8 cellular contexts compared by ENCODE assay signal in the genomic region with DNA sequence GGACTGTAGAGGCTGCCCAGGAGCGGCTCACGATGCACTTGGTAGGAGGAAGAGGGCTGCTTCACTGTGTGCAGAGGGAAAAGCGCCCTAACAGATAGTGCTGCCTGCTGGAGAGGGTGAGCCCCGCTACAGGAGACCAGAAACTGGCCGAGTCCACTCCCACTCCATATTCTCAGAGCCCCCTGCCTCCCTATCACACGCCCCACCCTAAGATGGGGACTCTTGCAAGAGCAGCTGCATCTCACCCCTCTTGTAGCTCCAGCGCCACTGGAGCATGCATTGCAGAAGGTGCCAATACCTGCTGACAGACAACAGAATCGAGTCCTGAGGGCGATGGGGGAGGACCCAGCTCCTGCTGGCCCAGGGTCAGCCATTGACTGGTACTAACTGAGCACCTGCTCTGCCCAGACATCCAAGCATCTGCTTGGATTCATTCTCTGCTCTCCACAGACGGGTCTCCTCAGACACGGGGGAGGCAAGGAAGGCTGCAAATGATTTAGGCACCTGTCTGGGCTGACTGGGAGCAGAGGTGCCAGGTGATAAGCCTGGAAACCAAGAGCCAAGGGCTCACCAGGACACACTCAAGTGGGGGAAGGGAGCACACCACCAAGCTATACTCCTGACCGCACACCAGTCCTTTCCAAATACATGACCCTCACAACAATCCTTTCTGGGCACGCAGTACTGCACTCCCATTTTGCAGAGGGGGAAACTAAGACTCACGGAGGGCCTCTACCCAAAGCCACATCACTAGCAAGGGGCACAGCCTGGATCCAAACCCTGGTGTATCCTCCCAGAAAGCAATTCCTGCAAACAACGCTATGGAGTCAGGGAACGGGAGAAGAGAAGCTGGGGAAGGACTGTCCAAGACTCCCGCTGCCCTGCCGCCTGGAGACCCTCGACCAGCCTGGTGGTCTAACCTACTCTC. TPM values are rescaled to one million over a fixed set of nuclear protein-coding genes. Genes with fewer than 3 reads are reported as not detected.
DNase-seq lines count a peak whose midpoint lies in the region; ATAC-seq and TF ChIP-seq lines count a peak whose summit lies in the region.

No MANE protein-coding gene starts in this region.

- ATAC-seq in HG03342 (IDR thresholded peaks at IDR 0.05; ENCODE audit: unreplicated experiment), result no peak

- H3K4me2 ChIP-seq in fibroblast of lung (ENCODE audit: extremely low read depth, insufficient read depth, low read length), result peak overlapping the region; percentile 97

- DNase-seq in GM12865 (ENCODE audit: low read depth) (no peak), SJCRH30 (no peak), fibroblast of lung (ENCODE audit: low read depth in 2 of 2) (no peak), retinal pigment epithelial cell (ENCODE audit: low read depth) (no peak), EL (no peak)
- DNase-seq in activated CD4-positive, CD25-positive, alpha-beta regulatory T cell treated with anti-CD3 and anti-CD28 coated beads, Interleukin-2, amount 50 U/mL, for 72 hours, result no peak
- DNase-seq in stimulated activated CD4-positive, alpha-beta T cell treated with anti-CD3 and anti-CD28 coated beads, Interleukin-4, amount 100 ng/mL, for 1 hour, result no peak

- H4K20me1 ChIP-seq in fibroblast of lung (ENCODE audit: control insufficient read depth, extremely low read depth, insufficient read depth, low read length), result peaks cover 4% of the 10 kb centered on the region

- H3K27ac ChIP-seq in SJCRH30 (no peak overlapping the region), fibroblast of lung (ENCODE audit: insufficient read depth, low read length) (peak overlapping the region; percentile 42)

- H3K9ac ChIP-seq in fibroblast of lung (ENCODE audit: insufficient read depth, low read length), result peak overlapping the region; percentile 39

- no peaks in the 10 kb centered on the region for H3K36me3 ChIP-seq in SJCRH30
- no peaks in the 10 kb centered on the region for H3K36me3 ChIP-seq in fibroblast of lung (ENCODE audit: control insufficient read depth, insufficient read depth, low read length)

- H3K4me1 ChIP-seq in SJCRH30, result peaks cover 4% of the 10 kb centered on the region; the same call in 1 of the 2 replicates
- H3K4me1 ChIP-seq in fibroblast of lung (ENCODE audit: control insufficient read depth, extremely low read depth, insufficient read depth, low read length), result peaks cover 11% of the 10 kb centered on the region

- peak overlapping the region; percentile 43 for H2AFZ ChIP-seq in fibroblast of lung (ENCODE audit: low read length)

- peak overlapping the region; percentile 64 for H3K4me3 ChIP-seq in GM12865 (ENCODE audit: low read depth, low read length)
- H3K4me3 ChIP-seq in SJCRH30, result peak overlapping the region; percentile 78
- peak overlapping the region; percentile 82 to 94 (median 88) for H3K4me3 ChIP-seq in fibroblast of lung (replicated peaks in 1 of 4; ENCODE audit: control extremely low read depth in 1 of 4, insufficient read depth in 1 of 4, low read depth in 3 of 4, low read length in 4 of 4)
- peak overlapping the region; percentile 90 for H3K4me3 ChIP-seq in retinal pigment epithelial cell (ENCODE audit: low read length)

- TF ChIP-seq CTCF in GM12865 (IDR thresholded peaks at IDR 0.05; ENCODE audit: insufficient read depth, low read depth, low read length, missing control alignments) (no peak), fibroblast of lung (conservative IDR thresholded peaks at IDR 0.05 in 1 of 2, IDR thresholded peaks at IDR 0.05 in 1 of 2; ENCODE audit: low read depth in 1 of 2, low read length in 2 of 2) (no peak), retinal pigment epithelial cell (conservative IDR thresholded peaks at IDR 0.05; ENCODE audit: low read depth, low read length) (no peak)

- H3K79me2 ChIP-seq in fibroblast of lung (ENCODE audit: control insufficient read depth, insufficient read depth, low read length), result peaks cover 56% of the 10 kb centered on the region

- H3K9me3 ChIP-seq in SJCRH30 (replicated peaks) (no peaks in the 10 kb centered on the region), fibroblast of lung (ENCODE audit: control insufficient read depth, insufficient read depth, low read depth, low read length) (no peaks in the 10 kb centered on the region)

- H3K27me3 ChIP-seq in SJCRH30 (no peaks in the 10 kb centered on the region), fibroblast of lung (ENCODE audit: control insufficient read depth, insufficient read depth, low read length) (no peaks in the 10 kb centered on the region)

RNA-seq across cellular contexts. Expression of a gene that starts 1.6 kb away (rescaled TPM):
- total RNA-seq in SJCRH30 (2014; rRNA removed; shearing (Covaris generic)), result 64.6 and 65.1 TPM in 2 replicates
- total RNA-seq in fibroblast of lung, result 32.9 and 35.8 TPM in 2 replicates
- 9.1 and 10.6 TPM in 2 replicates for polyA plus RNA-seq in fibroblast of lung
- 20.9 and 23.3 TPM in 2 replicates for polyA plus RNA-seq in fibroblast of lung (2012)
- 10.2 and 16.7 TPM in 2 replicates for polyA minus RNA-seq in fibroblast of lung (ENCODE audit: low replicate concordance)
